In genomic region chr2:20509301-20509765, GRCh38 we compare ENCODE assay signal across 1 cellular context.
TF ChIP-seq lines count a peak whose summit lies in the region.

No MANE protein-coding gene starts in this region.

TF ChIP-seq in GM23338, 12 proteins besides CTCF, POLR2A, EP300 and RAD21:
- no peak for TF ChIP-seq ZNF462 (CRISPR knock-in tag; IDR thresholded peaks at IDR 0.05)
